Comparison of ENCODE assay signal across 1 cellular context in genomic region chr3:110814170-110815007, GRCh38.
TF ChIP-seq lines count a peak whose summit lies in the region.

No MANE protein-coding gene starts in this region.

TF ChIP-seq in H1, 55 proteins besides CTCF, POLR2A, EP300 and RAD21 (continued from another document):
- TF ChIP-seq CHD7 (IDR thresholded peaks at IDR 0.05; ENCODE audit: insufficient replicate concordance, low read length) (no peak), SIX5 (IDR thresholded peaks at IDR 0.05; ENCODE audit: low read depth, low read length) (no peak)
